ENCODE assay signal across 11 cellular contexts in the genomic region with DNA sequence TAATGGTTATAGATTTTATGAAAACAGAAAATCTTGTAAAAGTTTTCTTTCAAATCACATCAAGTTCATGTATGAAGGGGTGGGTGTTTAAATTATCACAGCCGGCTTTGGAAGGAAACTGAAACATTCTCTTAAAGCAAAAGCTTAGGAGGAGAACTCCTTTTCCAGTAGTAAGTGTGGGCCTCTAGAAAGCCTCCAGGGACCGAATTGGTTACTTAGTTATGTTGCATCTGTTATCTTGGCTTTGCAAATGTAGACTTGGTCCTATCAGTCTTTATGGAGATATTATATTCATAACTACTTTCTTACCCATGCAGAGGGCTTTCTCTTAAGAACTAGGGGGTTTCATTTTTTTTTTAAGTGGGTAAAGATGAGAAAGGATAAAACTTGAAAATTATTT.
"Had no signal": no experiment of that assay in that cellular context is flagged by ENCODE, and none has a peak within 500 bp of the region (broad histone marks: within the 10 kb centered on the region; RNA-seq: fewer than 3 reads in every experiment).

No MANE protein-coding gene starts in this region.

- H3K36me3 ChIP-seq: colonic mucosa had no signal

- H3K9me3 ChIP-seq: colonic mucosa, left lung had no signal

- DNase-seq: activated gamma-delta T cell treated with Interleukin-2 at 50 U/mL for 16 hours; activated T-cell treated with anti-CD3 and anti-CD28 coated beads, Interleukin-2, amount 50 U/mL, for 24 hours; colonic mucosa; foreskin melanocyte; islet precursor cell; left lung; mesenchymal stem cell; stimulated activated CD4-positive, alpha-beta T cell treated with anti-CD3 and anti-CD28 coated beads, Interleukin-4, amount 100 ng/mL, for 4 hours; stimulated activated naive CD8-positive, alpha-beta T cell treated with anti-CD3 and anti-CD28 coated beads, Interleukin-15, amount 100 ng/mL, for 72 hours; T1000 had no signal

- H3K4me1 ChIP-seq: colonic mucosa had no signal

- H3K27ac ChIP-seq: colonic mucosa, left lung, VCaP had no signal

- ATAC-seq: left lung; stimulated activated naive CD8-positive, alpha-beta T cell treated with anti-CD3 and anti-CD28 coated beads, Interleukin-15, amount 100 ng/mL, for 72 hours had no signal

- H3K27me3 ChIP-seq: colonic mucosa, left lung had no signal

- H3K4me3 ChIP-seq: colonic mucosa, left lung had no signal
